9 cellular contexts compared by ENCODE assay signal in the genomic region with DNA sequence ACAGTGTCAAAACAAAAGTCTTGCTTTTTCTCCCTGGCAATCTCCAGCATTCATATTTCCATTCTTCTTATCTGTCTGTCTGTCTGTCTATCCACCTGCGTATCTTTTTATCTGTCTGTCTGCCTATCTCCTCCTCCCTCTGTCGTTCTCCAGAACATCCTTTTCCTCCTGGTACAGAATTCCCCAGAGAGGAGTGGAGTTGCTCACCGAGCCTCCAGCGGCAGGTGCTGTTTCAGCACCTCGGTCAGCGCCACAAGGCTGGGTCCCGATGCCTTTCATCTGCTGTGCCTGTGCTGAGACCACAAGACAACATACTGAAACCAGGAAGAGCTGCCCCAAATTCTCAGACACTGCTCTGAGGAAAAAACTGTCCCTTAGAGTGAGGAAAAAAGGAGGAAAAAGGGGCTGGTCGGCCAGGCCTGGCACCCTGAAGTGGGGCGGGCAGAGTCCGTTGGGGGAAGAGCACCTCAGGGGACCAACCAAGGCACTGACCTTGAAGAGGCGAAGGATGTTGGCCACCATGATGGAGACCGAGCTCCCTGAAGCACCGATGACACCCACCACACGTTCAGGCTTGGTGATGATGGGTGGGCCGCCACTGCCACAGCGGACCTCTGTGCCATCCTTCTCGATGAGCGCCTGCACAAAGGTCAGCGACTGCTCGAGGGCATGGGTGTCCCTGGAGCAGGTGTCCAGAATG.
A peak's percentile ranks its signal among the peaks of the same experiment; 100 is the strongest.
DNase-seq lines count a peak whose midpoint lies in the region; ATAC-seq and TF ChIP-seq lines count a peak whose summit lies in the region.
"Had no signal": no experiment of that assay in that cellular context is flagged by ENCODE, and none has a peak within 500 bp of the region (broad histone marks: within the 10 kb centered on the region; RNA-seq: fewer than 3 reads in every experiment).

No MANE protein-coding gene starts in this region.

- H3K4me3 Mint-ChIP-seq in nephron progenitor cell = no peak overlapping the region
- H3K4me3 Mint-ChIP-seq: central memory CD8-positive, alpha-beta T cell had no signal

- no peak for TF ChIP-seq CTCF in nephron progenitor cell (IDR thresholded peaks at IDR 0.05)

- H3K9me3 Mint-ChIP-seq in nephron progenitor cell = no peaks in the 10 kb centered on the region
- H3K9me3 Mint-ChIP-seq: central memory CD8-positive, alpha-beta T cell had no signal

- H3K4me1 Mint-ChIP-seq in nephron progenitor cell = peaks cover 22% of the 10 kb centered on the region

- DNase-seq in DMS 273 (lab: John Stamatoyannopoulos, UW; ENCODE audit: unreplicated experiment) (peak; percentile 63), DMS 273 treated with DMSO at 0.1 percent for 48 hours (lab: John Stamatoyannopoulos, UW) (no peak), NCI-H2107 treated with DMSO at 0.1 percent for 48 hours (lab: John Stamatoyannopoulos, UW; ENCODE audit: unreplicated experiment) (peak; percentile 57), amniotic epithelial cell (ENCODE audit: low read depth) (peak; percentile 32), nephron progenitor cell (peak; percentile 92)
- no peak for DNase-seq in effector CD4-positive, alpha-beta T cell

- H3K36me3 Mint-ChIP-seq in nephron progenitor cell (ENCODE audit: low read depth) = no peaks in the 10 kb centered on the region

- H3K27me3 Mint-ChIP-seq in nephron progenitor cell (ENCODE audit: low read depth, poor library complexity) = peaks cover 33% of the 10 kb centered on the region

- no peak overlapping the region for H3K27ac Mint-ChIP-seq in nephron progenitor cell

- ATAC-seq in HG03139 (IDR thresholded peaks at IDR 0.05; ENCODE audit: unreplicated experiment) (no peak), HG03571 (IDR thresholded peaks at IDR 0.05; ENCODE audit: unreplicated experiment) (no peak)

Comparison
In these comparisons a context has a peak if more than half of its experiments do, and no peak if none do; other contexts are left out.
1. DNase-seq: peak in DMS 273 (single experiment), NCI-H2107 treated with DMSO at 0.1 percent for 48 hours (single experiment), amniotic epithelial cell (single experiment) and nephron progenitor cell (single experiment); none in DMS 273 treated with DMSO at 0.1 percent for 48 hours (single experiment) and effector CD4-positive, alpha-beta T cell (single experiment).